In genomic region chr4:128354205-128354821, GRCh38 we compare ENCODE assay signal across 9 cellular contexts.
A peak's percentile ranks its signal among the peaks of the same experiment; 100 is the strongest.
DNase-seq lines count a peak whose midpoint lies in the region; ATAC-seq and TF ChIP-seq lines count a peak whose summit lies in the region.
"Had no signal": no experiment of that assay in that cellular context is flagged by ENCODE, and none has a peak within 500 bp of the region (broad histone marks: within the 10 kb centered on the region; RNA-seq: fewer than 3 reads in every experiment).

No MANE protein-coding gene starts in this region.

- no peak for TF ChIP-seq POLR2A in erythroblast (IDR thresholded peaks at IDR 0.05; ENCODE audit: low read length)

- in situ Hi-C loops in KBM-7 (cut with MboI; ENCODE audit: low pct_unique_long_range_greater_than_20kb, low sequenced_read_pairs): no loop called here

- peak; percentile 45 for ATAC-seq in omental fat pad (ENCODE audit: low FRiP score)

- peak; percentile 97 for DNase-seq in EH (ENCODE audit: low read depth)
- DNase-seq in NCI-H69 (lab: John Stamatoyannopoulos, UW): peak; percentile 90
- peak; percentile 59 to 65 for DNase-seq in erythroblast (lab: John Stamatoyannopoulos, UW)
- no peak for DNase-seq in omental fat pad (ENCODE audit: low spot score)
- no peak for DNase-seq in NAMALWA (ENCODE audit: low spot score)
- DNase-seq in NCI-H1436 treated with DMSO at 0.1 percent for 48 hours (lab: John Stamatoyannopoulos, UW): no peak
- no peak for DNase-seq in KBM-7
- DNase-seq in GDM1 (lab: John Stamatoyannopoulos, UW): no peak
- DNase-seq: naive B cell had no signal

- TF ChIP-seq CTCF in omental fat pad (IDR thresholded peaks at IDR 0.05): no peak

Comparison
In these comparisons a context has a peak if more than half of its experiments do, and no peak if none do; other contexts are left out.
1. DNase-seq: peak in EH (single experiment), NCI-H69 (single experiment) and erythroblast (2 of 2); none in omental fat pad (single experiment), NAMALWA (single experiment), NCI-H1436 treated with DMSO at 0.1 percent for 48 hours (single experiment), KBM-7 (single experiment) and GDM1 (single experiment).